ENCODE assay signal across 16 cellular contexts in the genomic region with DNA sequence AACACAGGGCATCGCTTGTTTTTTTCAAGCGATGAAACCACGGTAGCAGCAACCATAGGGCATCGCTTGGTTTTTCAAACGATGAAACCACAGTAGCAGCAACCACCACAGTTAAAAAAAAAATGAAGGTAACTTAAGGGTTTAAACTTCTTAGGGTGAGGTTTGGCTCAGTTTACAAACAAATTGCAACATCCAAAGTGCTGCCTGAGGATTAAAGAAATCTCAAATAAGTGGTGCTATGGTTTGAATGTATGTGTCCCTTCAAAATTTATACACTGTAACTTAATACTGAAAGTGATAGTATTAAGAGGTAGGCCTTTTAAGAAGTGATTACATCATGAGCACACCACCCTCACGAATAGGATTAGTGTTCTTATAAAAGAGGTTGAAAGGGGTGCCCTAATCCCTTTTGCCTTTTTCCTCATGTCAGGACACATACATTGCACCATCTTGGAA. TPM values are rescaled to one million over a fixed set of nuclear protein-coding genes. Genes with fewer than 3 reads are reported as not detected.
A peak's percentile ranks its signal among the peaks of the same experiment; 100 is the strongest.
DNase-seq lines count a peak whose midpoint lies in the region; ATAC-seq and TF ChIP-seq lines count a peak whose summit lies in the region.
"Had no signal": no experiment of that assay in that cellular context is flagged by ENCODE, and none has a peak within 500 bp of the region (broad histone marks: within the 10 kb centered on the region; RNA-seq: fewer than 3 reads in every experiment).

No MANE protein-coding gene starts in this region.

- peaks cover 8% of the 10 kb centered on the region for H3K36me3 Mint-ChIP-seq in activated T-cell treated with anti-CD3 and anti-CD28 coated beads, Interleukin-2, amount 50 U/mL, for 24 hours (ENCODE audit: low read depth)
- H3K36me3 Mint-ChIP-seq in activated T-helper 17 cell treated with anti-CD3 and anti-CD28 coated beads, Interleukin-2, amount 50 U/mL, for 72 hours (ENCODE audit: low read depth) = no peaks in the 10 kb centered on the region
- H3K36me3 Mint-ChIP-seq: WTC11 had no signal

- peak overlapping the region; percentile 50 for H3K4me3 Mint-ChIP-seq in activated T-cell treated with anti-CD3 and anti-CD28 coated beads, Interleukin-2, amount 50 U/mL, for 24 hours
- peak overlapping the region; percentile 83 for H3K4me3 Mint-ChIP-seq in activated T-helper 17 cell treated with anti-CD3 and anti-CD28 coated beads, Interleukin-2, amount 50 U/mL, for 72 hours
- H3K4me3 Mint-ChIP-seq: WTC11 had no signal

- no peak overlapping the region for H3K4me3 ChIP-seq in Jurkat, Clone E6-1 (ENCODE audit: low read length)
- H3K4me3 ChIP-seq in spleen (no peak overlapping the region), colonic mucosa (no peak overlapping the region)
- H3K4me3 ChIP-seq: cardiac muscle cell, HAP-1, SK-N-MC, skin epidermis had no signal

- no peaks in the 10 kb centered on the region for H3K36me3 ChIP-seq in spleen
- no peaks in the 10 kb centered on the region for H3K36me3 ChIP-seq in colonic mucosa
- H3K36me3 ChIP-seq: cardiac muscle cell, HAP-1 had no signal

- peak; percentile 61 for ATAC-seq in activated T-helper 17 cell treated with anti-CD3 and anti-CD28 coated beads, Interleukin-2, amount 50 U/mL, for 72 hours (replicated peaks)
- ATAC-seq in GM18505 (IDR thresholded peaks at IDR 0.05; ENCODE audit: unreplicated experiment) = no peak
- no peak for ATAC-seq in GM18520 (IDR thresholded peaks at IDR 0.05; ENCODE audit: unreplicated experiment)
- ATAC-seq: WTC11 had no signal

- H3K9me3 ChIP-seq in spleen (no peaks in the 10 kb centered on the region), colonic mucosa (no peaks in the 10 kb centered on the region)
- H3K9me3 ChIP-seq: Caco-2, HAP-1 had no signal

- H3K4me1 Mint-ChIP-seq in activated T-cell treated with anti-CD3 and anti-CD28 coated beads, Interleukin-2, amount 50 U/mL, for 24 hours (ENCODE audit: low read depth) = peaks cover 86% of the 10 kb centered on the region
- peaks cover 59% of the 10 kb centered on the region for H3K4me1 Mint-ChIP-seq in activated T-helper 17 cell treated with anti-CD3 and anti-CD28 coated beads, Interleukin-2, amount 50 U/mL, for 72 hours
- H3K4me1 Mint-ChIP-seq: WTC11 had no signal

- peak overlapping the region; percentile 87 for H3K27ac Mint-ChIP-seq in activated T-cell treated with anti-CD3 and anti-CD28 coated beads, Interleukin-2, amount 50 U/mL, for 24 hours
- peak overlapping the region; percentile 95 for H3K27ac Mint-ChIP-seq in activated T-helper 17 cell treated with anti-CD3 and anti-CD28 coated beads, Interleukin-2, amount 50 U/mL, for 72 hours
- H3K27ac Mint-ChIP-seq: WTC11 had no signal

- peaks cover 0 to 63% (median 35%) of the 10 kb centered on the region in 6 donors for H3K4me1 ChIP-seq in spleen
- H3K4me1 ChIP-seq in colonic mucosa = no peaks in the 10 kb centered on the region
- H3K4me1 ChIP-seq: Caco-2, HAP-1 had no signal

- no peak for TF ChIP-seq POLR2A in spleen (IDR thresholded peaks at IDR 0.05)
- TF ChIP-seq POLR2A in GM18505 (IDR thresholded peaks at IDR 0.05; ENCODE audit: borderline replicate concordance, extremely low read depth, insufficient read depth, insufficient read length) = no peak

- H3K27ac ChIP-seq in spleen = peak overlapping the region; percentile 45 to 85 (median 76)
- no peak overlapping the region for H3K27ac ChIP-seq in colonic mucosa
- H3K27ac ChIP-seq: cardiac muscle cell, SK-N-MC had no signal

- H3K27me3 Mint-ChIP-seq in activated T-cell treated with anti-CD3 and anti-CD28 coated beads, Interleukin-2, amount 50 U/mL, for 24 hours = no peaks in the 10 kb centered on the region
- no peaks in the 10 kb centered on the region for H3K27me3 Mint-ChIP-seq in activated T-helper 17 cell treated with anti-CD3 and anti-CD28 coated beads, Interleukin-2, amount 50 U/mL, for 72 hours

- H3K9ac ChIP-seq in colonic mucosa (ENCODE audit: low read depth in 2 of 2, low read length in 2 of 2) = no peak overlapping the region

- intact Hi-C loops in spleen (cut with DNase I; ENCODE audit: low total_unique reads) = no loop called here
- intact Hi-C loops in colonic mucosa (cut with DNase I) = no loop called here

- peaks cover 3% of the 10 kb centered on the region for H3K9me3 Mint-ChIP-seq in activated T-cell treated with anti-CD3 and anti-CD28 coated beads, Interleukin-2, amount 50 U/mL, for 24 hours
- H3K9me3 Mint-ChIP-seq in activated T-helper 17 cell treated with anti-CD3 and anti-CD28 coated beads, Interleukin-2, amount 50 U/mL, for 72 hours = peaks cover 8% of the 10 kb centered on the region

- 33 to 60% (median 41%) methylated on average over 6 of the region's 6 CpGs for WGBS in spleen, 5 donors

- no peak for DNase-seq in activated T-cell treated with anti-CD3 and anti-CD28 coated beads, Interleukin-2, amount 50 U/mL, for 24 hours
- DNase-seq in activated T-cell treated with anti-CD3 and anti-CD28 coated beads, Interleukin-2, amount 50 U/mL, for 1 hour = no peak
- DNase-seq in Jurkat, Clone E6-1 (ENCODE audit: low read depth, low spot score) = peak; percentile 39
- DNase-seq in spleen (no peak), colonic mucosa (no peak)
- DNase-seq: Caco-2, mesenchymal stem cell had no signal

- H3K27me3 ChIP-seq in spleen (replicated peaks in 1 of 7) (no peaks in the 10 kb centered on the region), colonic mucosa (no peaks in the 10 kb centered on the region)
- H3K27me3 ChIP-seq: cardiac muscle cell had no signal

- no peak for TF ChIP-seq CTCF in spleen (IDR thresholded peaks at IDR 0.05 in 8 of 11, conservative IDR thresholded peaks at IDR 0.05 in 3 of 11)
- no peak for TF ChIP-seq CTCF in colonic mucosa (IDR thresholded peaks at IDR 0.05)

RNA-seq across cellular contexts. Expression of a gene that starts 6.4 kb away (rescaled TPM):
- 3.3 TPM for polyA plus RNA-seq in Jurkat, Clone E6-1 (2012; ENCODE audit: insufficient read depth, insufficient read length)
- 100 to 1,000 TPM; 135 to 157 TPM for total RNA-seq in activated T-helper 17 cell treated with anti-CD3 and anti-CD28 coated beads, Interleukin-2, amount 50 U/mL, for 72 hours
- total RNA-seq in spleen (10 to 100 TPM; 48.5 to 94.5 (median 53.2) TPM), colonic mucosa (1 to 10 TPM; 1.3 to 3.0 TPM)
- 10 to 100 TPM; 11.3 to 16.8 (median 16.0) TPM for polyA plus RNA-seq in spleen
- total RNA-seq: Caco-2, OCI-LY7 had no signal

Comparison
In these comparisons a context has a peak if more than half of its experiments do, and no peak if none do; other contexts are left out.
1. RNA of a gene that starts 6.4 kb away (total RNA-seq): 135 to 157 TPM in activated T-helper 17 cell treated with anti-CD3 and anti-CD28 coated beads, Interleukin-2, amount 50 U/mL, for 72 hours and 48.5 to 94.5 TPM in spleen; 1.3 to 3.0 TPM in colonic mucosa; every median in the first group is over 10 times any median in the second.